8 cellular contexts compared by ENCODE assay signal in the genomic region with DNA sequence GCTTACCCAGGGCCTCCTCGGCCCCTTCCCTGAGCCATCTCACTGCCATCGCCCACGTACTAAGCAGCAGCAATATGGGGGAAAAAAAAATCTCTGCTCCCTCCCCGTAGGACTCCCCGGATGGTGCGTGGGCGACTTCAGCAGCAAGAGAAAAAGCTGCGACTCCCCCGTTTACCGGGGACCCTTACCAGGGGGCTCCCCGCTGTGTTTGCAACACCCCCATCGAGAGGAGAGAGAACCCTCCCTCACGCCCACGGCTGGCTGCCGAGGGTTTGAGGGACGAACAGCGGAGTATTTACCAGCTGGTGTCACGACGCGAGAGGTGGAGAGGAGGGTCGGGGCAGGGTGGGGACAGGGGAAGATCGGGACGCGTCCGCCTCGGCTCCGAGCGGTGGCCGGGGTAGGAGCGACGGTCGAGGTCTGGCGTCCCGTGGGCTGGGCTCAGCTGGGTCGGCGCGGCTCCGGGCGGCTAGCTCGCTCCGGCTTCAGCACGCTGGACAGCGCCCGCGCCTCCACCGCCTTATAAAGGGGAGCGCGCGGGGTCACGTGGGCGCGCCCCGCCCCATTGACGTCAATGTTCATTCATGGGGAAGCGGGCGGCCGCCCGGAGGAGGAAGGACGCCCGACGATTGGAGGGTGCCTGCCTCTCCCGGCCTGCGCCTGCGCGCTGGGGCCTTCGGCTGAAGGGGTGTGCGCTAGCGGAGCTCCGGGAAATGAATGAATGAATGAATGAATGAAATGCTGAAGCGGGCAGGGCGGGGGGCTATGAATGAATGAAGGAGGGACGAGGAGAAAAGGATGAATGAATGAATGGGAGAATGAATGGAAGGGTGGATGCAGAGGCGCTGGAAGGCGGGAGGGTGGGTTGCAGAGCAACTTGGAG. TPM values are rescaled to one million over a fixed set of nuclear protein-coding genes. Genes with fewer than 3 reads are reported as not detected.
A peak's percentile ranks its signal among the peaks of the same experiment; 100 is the strongest.
DNase-seq lines count a peak whose midpoint lies in the region; ATAC-seq and TF ChIP-seq lines count a peak whose summit lies in the region.

A gene (minus strand): TSS at position 495 of the 883 bp plus-strand sequence. CDS start 726 bp downstream, outside the sequence.

- H3K4me3 ChIP-seq in colonic mucosa: no peak within 1 kb of the TSS

- no peaks in the 10 kb centered on the region for H3K36me3 ChIP-seq in colonic mucosa

- TF ChIP-seq CTCF in colonic mucosa (IDR thresholded peaks at IDR 0.05): no peak

- no peaks in the 10 kb centered on the region for H3K9me3 ChIP-seq in colonic mucosa

- intact Hi-C loops in colonic mucosa (cut with DNase I): no loop called here

- H3K27ac ChIP-seq in colonic mucosa: no peak within 1 kb of the TSS

- peaks cover 71% of the 10 kb centered on the region for H3K27me3 ChIP-seq in colonic mucosa

- H3K4me1 ChIP-seq in colonic mucosa: peaks cover 14% of the 10 kb centered on the region

- DNase-seq in AG08395 (ENCODE audit: low spot score): peak; percentile 97
- peak; percentile 90 for DNase-seq in GM19238 (ENCODE audit: insufficient read length, low spot score)
- peak; percentile 86 to 97 for DNase-seq in NCI-H526 (lab: John Stamatoyannopoulos, UW)
- DNase-seq in activated CD4-positive, alpha-beta T cell treated with anti-CD3 and anti-CD28 coated beads for 48 hours: peak; percentile 95
- DNase-seq in colonic mucosa: peak; percentile 95
- peak; percentile 87 for DNase-seq in left lobe of liver (ENCODE audit: low spot score)
- peak; percentile 89 for DNase-seq in stimulated activated CD4-positive, alpha-beta T cell treated with anti-CD3 and anti-CD28 coated beads, Interleukin-4, amount 100 ng/mL, for 1 hour

- ATAC-seq in HG03469 (IDR thresholded peaks at IDR 0.05; ENCODE audit: unreplicated experiment) (peak; percentile 67), left lobe of liver (peak; percentile 90)

- H3K9ac ChIP-seq in colonic mucosa (ENCODE audit: low read depth in 2 of 2, low read length in 2 of 2): no peak within 1 kb of the TSS

RNA-seq across cellular contexts. Expression of the gene that starts here (rescaled TPM):
- total RNA-seq in colonic mucosa: 1 to 10 TPM in 1 of 2 donors, under 1 TPM in 1; 0.90 to 3.1 TPM
- not detected for total RNA-seq in left lobe of liver

Comparison
In these comparisons a context has a peak if more than half of its experiments do, and no peak if none do; other contexts are left out.
1. Peak in DNase-seq and ATAC-seq in left lobe of liver; RNA of the gene not detected or under 1 TPM.